Comparison of ENCODE assay signal across 11 cellular contexts in genomic region chr5:8829322-8830029, GRCh38.
DNase-seq lines count a peak whose midpoint lies in the region; ATAC-seq lines count a peak whose summit lies in the region.
"Had no signal": no experiment of that assay in that cellular context is flagged by ENCODE, and none has a peak within 500 bp of the region (broad histone marks: within the 10 kb centered on the region; RNA-seq: fewer than 3 reads in every experiment).

No MANE protein-coding gene starts in this region.

- DNase-seq in H4 (ENCODE audit: low spot score) (peak; percentile 97), T1000 (lab: John Stamatoyannopoulos, UW) (peak; percentile 61), foreskin melanocyte (peak; percentile 97), sciatic nerve (ENCODE audit: low spot score) (no peak), NCI-H510A (lab: John Stamatoyannopoulos, UW) (no peak), NOMO-1 treated with DMSO at 0.1 percent for 48 hours (lab: John Stamatoyannopoulos, UW; ENCODE audit: unreplicated experiment) (no peak)
- DNase-seq: effector memory CD4-positive, alpha-beta T cell; NCI-H1436; T-cell had no signal

- ATAC-seq in sciatic nerve, result peak; percentile 77
- no peak for ATAC-seq in HG03460 (IDR thresholded peaks at IDR 0.05; ENCODE audit: unreplicated experiment)
- no peak for ATAC-seq in HG02973 (IDR thresholded peaks at IDR 0.05; ENCODE audit: unreplicated experiment)
- ATAC-seq: T-cell had no signal

- intact Hi-C loops in sciatic nerve (cut with DNase I), result no loop called here

Comparison
In these comparisons a context has a peak if more than half of its experiments do, and no peak if none do; other contexts are left out.
1. DNase-seq: peak in H4 (single experiment), T1000 (single experiment) and foreskin melanocyte (single experiment); none in sciatic nerve (single experiment), NCI-H510A (single experiment) and NOMO-1 treated with DMSO at 0.1 percent for 48 hours (single experiment).